In the genomic region with DNA sequence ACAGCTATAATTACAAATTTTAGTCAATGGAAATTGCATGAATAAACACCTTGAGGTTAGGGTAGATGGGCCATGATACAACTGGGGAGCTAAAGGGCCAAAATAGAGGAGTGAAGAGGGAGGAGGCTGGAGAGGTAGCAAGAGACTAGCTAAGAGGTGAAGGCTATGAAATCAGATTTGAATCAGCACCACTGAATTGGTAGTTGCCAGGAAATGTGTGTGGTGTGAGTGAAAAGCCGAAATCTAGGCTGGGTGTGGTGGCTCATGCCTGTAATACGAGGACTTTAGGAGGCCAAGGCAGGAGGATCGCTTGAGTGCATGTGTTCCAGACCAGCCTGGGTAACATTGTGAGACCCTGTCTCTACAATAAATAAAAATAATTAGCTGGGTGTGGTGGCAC, we compare ENCODE assay signal across 14 cellular contexts. TPM values are rescaled to one million over a fixed set of nuclear protein-coding genes. Genes with fewer than 3 reads are reported as not detected.
DNase-seq lines count a peak whose midpoint lies in the region; TF ChIP-seq lines count a peak whose summit lies in the region.
"Had no signal": no experiment of that assay in that cellular context is flagged by ENCODE, and none has a peak within 500 bp of the region (broad histone marks: within the 10 kb centered on the region; RNA-seq: fewer than 3 reads in every experiment).

No MANE protein-coding gene starts in this region.

- peaks cover 21 to 34% of the 10 kb centered on the region in 2 experiments for H3K36me3 ChIP-seq in HEK293 (ENCODE audit: control insufficient read depth in 2 of 2, insufficient read depth in 1 of 2, low read length in 2 of 2)
- H3K36me3 ChIP-seq in MM.1S (replicated peaks; ENCODE audit: insufficient read depth, low read length), result no peaks in the 10 kb centered on the region

- DNase-seq in activated CD4-positive, alpha-beta T cell treated with anti-CD3 and anti-CD28 coated beads, Interleukin-2, amount 10 ng/mL, durations not matched to agents 24 days and 14 days, result peak; percentile 67
- DNase-seq in activated CD4-positive, alpha-beta T cell treated with anti-CD3 and anti-CD28 coated beads, Interleukin-2, amount 50 U/mL, for 4 hours, result no peak
- DNase-seq in activated T-helper 2 cell treated with anti-CD3 and anti-CD28 coated beads, Interferon-gamma antibody, Interleukin-2, Interleukin-4, amounts not matched to agents 10 μg/mL and 5 μg/mL and 100 μg/mL, durations not matched to agents 14 hours and 24 hours and 36 hours (ENCODE audit: low spot score), result no peak
- DNase-seq in progenitor cell of endocrine pancreas (ENCODE audit: low spot score, unreplicated experiment) (no peak), SK-N-DZ (ENCODE audit: low spot score) (no peak), MM.1S (no peak)
- DNase-seq in effector CD8-positive, alpha-beta T cell (lab: John Stamatoyannopoulos, UW), result no peak
- DNase-seq: Calu3, left lung, NCI-H1417 treated with DMSO at 0.1 percent for 48 hours, NCI-H526, T1000, thyroid gland had no signal

- no peaks in the 10 kb centered on the region for H3F3A ChIP-seq in MM.1S (ENCODE audit: insufficient read depth, low read length)

- H3K4me3 ChIP-seq in HEK293 (ENCODE audit: low read depth, low read length), result no peak overlapping the region
- H3K4me3 ChIP-seq in MM.1S (ENCODE audit: low read length), result no peak overlapping the region
- H3K4me3 ChIP-seq: left lung, thyroid gland had no signal

- CTCF ChIA-PET in HEK293 (lab: Yijun Ruan, JAX), result interaction anchor here (0.8 to 1.5 kb wide), 3 partner anchors 11 to 21 kb away, joined by 3 to 8 read pairs (median 3); no protein-coding TSS in a partner anchor

- H3K4me1 ChIP-seq in HEK293 (ENCODE audit: control insufficient read depth, insufficient read depth, low read length) (peaks cover 11% of the 10 kb centered on the region; the same call in 1 of the 2 replicates), MM.1S (ENCODE audit: low read length) (peaks cover under 1% of the 10 kb centered on the region; the same call in 1 of the 2 replicates)

- H3K27ac ChIP-seq in HEK293 (ENCODE audit: extremely low read depth, low read depth, low read length), result 0 out of 2 replicates have a peak overlapping the region, but pooled peaks have one; percentile 17
- no peak overlapping the region for H3K27ac ChIP-seq in MM.1S (ENCODE audit: low read length)

- intact Hi-C loops in activated CD4-positive, alpha-beta T cell treated with anti-CD3 and anti-CD28 coated beads, Interleukin-2, amount 10 ng/mL, durations not matched to agents 24 days and 14 days (cut with micrococcal nuclease), result no loop called here
- intact Hi-C loops in activated T-helper 2 cell treated with anti-CD3 and anti-CD28 coated beads, Interferon-gamma antibody, Interleukin-2, Interleukin-4, amounts not matched to agents 10 μg/mL and 5 μg/mL and 100 μg/mL, durations not matched to agents 14 hours and 24 hours and 36 hours (cut with micrococcal nuclease), result no loop called here

- no peaks in the 10 kb centered on the region for H3K9me3 Mint-ChIP-seq in activated CD4-positive, alpha-beta T cell treated with anti-CD3 and anti-CD28 coated beads, Interleukin-2, amount 10 ng/mL, durations not matched to agents 24 days and 14 days
- no peaks in the 10 kb centered on the region for H3K9me3 Mint-ChIP-seq in activated T-helper 2 cell treated with anti-CD3 and anti-CD28 coated beads, Interferon-gamma antibody, Interleukin-2, Interleukin-4, amounts not matched to agents 10 μg/mL and 5 μg/mL and 100 μg/mL, durations not matched to agents 14 hours and 24 hours and 36 hours
- no peaks in the 10 kb centered on the region for H3K9me3 Mint-ChIP-seq in progenitor cell of endocrine pancreas (ENCODE audit: low read depth)

- no peaks in the 10 kb centered on the region for H3K9me2 ChIP-seq in MM.1S (replicated peaks; ENCODE audit: insufficient read depth, low read length)

- no peaks in the 10 kb centered on the region for H3K27me3 Mint-ChIP-seq in activated CD4-positive, alpha-beta T cell treated with anti-CD3 and anti-CD28 coated beads, Interleukin-2, amount 10 ng/mL, durations not matched to agents 24 days and 14 days
- H3K27me3 Mint-ChIP-seq in activated T-helper 2 cell treated with anti-CD3 and anti-CD28 coated beads, Interferon-gamma antibody, Interleukin-2, Interleukin-4, amounts not matched to agents 10 μg/mL and 5 μg/mL and 100 μg/mL, durations not matched to agents 14 hours and 24 hours and 36 hours (ENCODE audit: low read depth), result no peaks in the 10 kb centered on the region
- no peaks in the 10 kb centered on the region for H3K27me3 Mint-ChIP-seq in progenitor cell of endocrine pancreas

- no peak overlapping the region for H3K4me3 Mint-ChIP-seq in activated CD4-positive, alpha-beta T cell treated with anti-CD3 and anti-CD28 coated beads, Interleukin-2, amount 10 ng/mL, durations not matched to agents 24 days and 14 days
- no peak overlapping the region for H3K4me3 Mint-ChIP-seq in activated T-helper 2 cell treated with anti-CD3 and anti-CD28 coated beads, Interferon-gamma antibody, Interleukin-2, Interleukin-4, amounts not matched to agents 10 μg/mL and 5 μg/mL and 100 μg/mL, durations not matched to agents 14 hours and 24 hours and 36 hours (ENCODE audit: low read depth)
- no peak overlapping the region for H3K4me3 Mint-ChIP-seq in progenitor cell of endocrine pancreas (ENCODE audit: low read depth)

- TF ChIP-seq CTCF in HEK293 (tag by site-specific recombination; IDR thresholded peaks at IDR 0.05) (no peak), progenitor cell of endocrine pancreas (IDR thresholded peaks at IDR 0.05; ENCODE audit: unreplicated experiment) (no peak), MM.1S (IDR thresholded peaks at IDR 0.05; ENCODE audit: low read length) (no peak)

- no peaks in the 10 kb centered on the region for H3K9me3 ChIP-seq in HEK293 (ENCODE audit: control insufficient read depth, insufficient read depth, low read depth, low read length)
- no peaks in the 10 kb centered on the region for H3K9me3 ChIP-seq in MM.1S (replicated peaks; ENCODE audit: insufficient read depth, low read length)
- H3K9me3 ChIP-seq: left lung, thyroid gland had no signal

- no peak overlapping the region for H2AFZ ChIP-seq in MM.1S (ENCODE audit: low read length)

- peaks cover 95% of the 10 kb centered on the region for H3K79me2 ChIP-seq in MM.1S (ENCODE audit: low read length)

- peaks cover 39% of the 10 kb centered on the region for H3K36me3 Mint-ChIP-seq in activated CD4-positive, alpha-beta T cell treated with anti-CD3 and anti-CD28 coated beads, Interleukin-2, amount 10 ng/mL, durations not matched to agents 24 days and 14 days (ENCODE audit: low read depth)
- peaks cover 53% of the 10 kb centered on the region for H3K36me3 Mint-ChIP-seq in activated T-helper 2 cell treated with anti-CD3 and anti-CD28 coated beads, Interferon-gamma antibody, Interleukin-2, Interleukin-4, amounts not matched to agents 10 μg/mL and 5 μg/mL and 100 μg/mL, durations not matched to agents 14 hours and 24 hours and 36 hours (ENCODE audit: low read depth)
- H3K36me3 Mint-ChIP-seq in progenitor cell of endocrine pancreas (ENCODE audit: insufficient read depth), result peaks cover 9% of the 10 kb centered on the region

- peaks cover 37% of the 10 kb centered on the region for H4K20me1 ChIP-seq in MM.1S (ENCODE audit: insufficient read depth, low read length)

- no peak overlapping the region for H3K9ac ChIP-seq in MM.1S (ENCODE audit: low read length)

- peaks cover 63% of the 10 kb centered on the region for H3K4me1 Mint-ChIP-seq in activated CD4-positive, alpha-beta T cell treated with anti-CD3 and anti-CD28 coated beads, Interleukin-2, amount 10 ng/mL, durations not matched to agents 24 days and 14 days
- peaks cover 58% of the 10 kb centered on the region for H3K4me1 Mint-ChIP-seq in activated T-helper 2 cell treated with anti-CD3 and anti-CD28 coated beads, Interferon-gamma antibody, Interleukin-2, Interleukin-4, amounts not matched to agents 10 μg/mL and 5 μg/mL and 100 μg/mL, durations not matched to agents 14 hours and 24 hours and 36 hours (ENCODE audit: low read depth)
- peaks cover 3% of the 10 kb centered on the region for H3K4me1 Mint-ChIP-seq in progenitor cell of endocrine pancreas (ENCODE audit: low read depth)

- no peak overlapping the region for H3K4me2 ChIP-seq in MM.1S (ENCODE audit: low read depth, low read length)

- H3K27me3 ChIP-seq in MM.1S (replicated peaks; ENCODE audit: insufficient read depth, low read length), result no peaks in the 10 kb centered on the region
- H3K27me3 ChIP-seq: left lung, thyroid gland had no signal

- H3K27ac Mint-ChIP-seq in activated CD4-positive, alpha-beta T cell treated with anti-CD3 and anti-CD28 coated beads, Interleukin-2, amount 10 ng/mL, durations not matched to agents 24 days and 14 days, result peak overlapping the region; percentile 71
- H3K27ac Mint-ChIP-seq in activated T-helper 2 cell treated with anti-CD3 and anti-CD28 coated beads, Interferon-gamma antibody, Interleukin-2, Interleukin-4, amounts not matched to agents 10 μg/mL and 5 μg/mL and 100 μg/mL, durations not matched to agents 14 hours and 24 hours and 36 hours, result peak overlapping the region; percentile 58
- peak overlapping the region; percentile 90 for H3K27ac Mint-ChIP-seq in progenitor cell of endocrine pancreas

- POLR2A ChIA-PET in HEK293 (lab: Yijun Ruan, JAX), result no interaction called here

TF ChIP-seq in HEK293, 187 proteins besides CTCF, POLR2A, EP300 and RAD21:
- TF ChIP-seq ZNF600 (tag by site-specific recombination; IDR thresholded peaks at IDR 0.05) (peak; percentile 49), MZF1 (tag by site-specific recombination; IDR thresholded peaks at IDR 0.05; ENCODE audit: borderline replicate concordance) (0 out of 2 replicates have a peak, but pooled peaks have one; percentile 18), ZNF155 (tag by site-specific recombination; IDR thresholded peaks at IDR 0.05) (no peak), KLF1 (tag by site-specific recombination; IDR thresholded peaks at IDR 0.05) (peak; percentile 45; the same call in 1 of the 2 replicates)
TF ChIP-seq in HEK293: peak in this region for 3.

RNA-seq across cellular contexts. Expression of a gene that starts 22.7 kb away (rescaled TPM):
- total RNA-seq in activated CD4-positive, alpha-beta T cell treated with anti-CD3 and anti-CD28 coated beads, Interleukin-2, amount 10 ng/mL, durations not matched to agents 24 days and 14 days, result 102 and 105 TPM in 2 replicates
- total RNA-seq in activated T-helper 2 cell treated with anti-CD3 and anti-CD28 coated beads, Interferon-gamma antibody, Interleukin-2, Interleukin-4, amounts not matched to agents 10 μg/mL and 5 μg/mL and 100 μg/mL, durations not matched to agents 14 hours and 24 hours and 36 hours, result 105 TPM in 2 replicates
- 86.6 and 90.2 TPM in 2 replicates for total RNA-seq in progenitor cell of endocrine pancreas
- polyA plus RNA-seq in SK-N-DZ (2014; cell fraction: cytosol; rRNA removed), result 25.7 and 28.4 TPM in 2 replicates
- polyA plus RNA-seq in SK-N-DZ (2014; cell fraction: nucleus; rRNA removed), result 24.4 and 31.4 TPM in 2 replicates

RNA-seq across cellular contexts. Expression of a gene that starts 44.6 kb away (rescaled TPM):
- 16.4 and 17.0 TPM in 2 replicates for total RNA-seq in activated CD4-positive, alpha-beta T cell treated with anti-CD3 and anti-CD28 coated beads, Interleukin-2, amount 10 ng/mL, durations not matched to agents 24 days and 14 days
- 37.0 and 38.8 TPM in 2 replicates for total RNA-seq in activated T-helper 2 cell treated with anti-CD3 and anti-CD28 coated beads, Interferon-gamma antibody, Interleukin-2, Interleukin-4, amounts not matched to agents 10 μg/mL and 5 μg/mL and 100 μg/mL, durations not matched to agents 14 hours and 24 hours and 36 hours
- 236 and 238 TPM in 2 replicates for total RNA-seq in progenitor cell of endocrine pancreas
- polyA plus RNA-seq in SK-N-DZ (2014; cell fraction: cytosol; rRNA removed), result 73.8 and 82.2 TPM in 2 replicates
- polyA plus RNA-seq in SK-N-DZ (2014; cell fraction: nucleus; rRNA removed), result 229 and 356 TPM in 2 replicates
